ENCODE assay signal across 26 cellular contexts in genomic region chr14:78445275-78445674, GRCh38.
"Had no signal": no experiment of that assay in that cellular context is flagged by ENCODE, and none has a peak within 500 bp of the region (broad histone marks: within the 10 kb centered on the region; RNA-seq: fewer than 3 reads in every experiment).

No MANE protein-coding gene starts in this region.

- H3K27ac ChIP-seq: ascending aorta, breast epithelium, cardiac muscle cell, colonic mucosa, epithelial cell of prostate had no signal

- DNase-seq: activated CD4-positive, alpha-beta memory T cell treated with anti-CD3 and anti-CD28 coated beads, Interleukin-2, amount 10 ng/mL, durations not matched to agents 7 days and 5 days; activated CD4-positive, alpha-beta T cell treated with anti-CD3 and anti-CD28 coated beads for 1 hour; activated CD4-positive, alpha-beta T cell treated with anti-CD3 and anti-CD28 coated beads for 4 hours; activated CD4-positive, alpha-beta T cell treated with anti-CD3 and anti-CD28 coated beads, Interleukin-2, amount 10 ng/mL, durations not matched to agents 7 days and 5 days; activated CD4-positive, alpha-beta T cell treated with anti-CD3 and anti-CD28 coated beads, Interleukin-2, amount 50 U/mL, for 4 hours; activated CD8-positive, alpha-beta memory T cell treated with anti-CD3 and anti-CD28 coated beads, Interleukin-2, amount 50 U/mL, for 48 hours; activated gamma-delta T cell; activated naive CD4-positive, alpha-beta T cell; activated naive CD4-positive, alpha-beta T cell treated with anti-CD3 and anti-CD28 coated beads, Interleukin-2, amount 10 ng/mL, durations not matched to agents 7 days and 5 days; activated naive CD8-positive, alpha-beta T cell treated with anti-CD3 and anti-CD28 coated beads, Interleukin-2, amount 10 ng/mL, durations not matched to agents 7 days and 5 days; activated T-cell treated with anti-CD3 and anti-CD28 coated beads for 4 hours; activated T-cell treated with anti-CD3 and anti-CD28 coated beads, Interleukin-2, amount 50 U/mL, for 24 hours; activated T-cell treated with anti-CD3 and anti-CD28 coated beads, Interleukin-2, amount 50 U/mL, for 72 hours; central memory CD4-positive, alpha-beta T cell; cerebellar nuclear complex; colonic mucosa; effector CD8-positive, alpha-beta T cell; foreskin fibroblast; head of caudate nucleus had no signal

- ATAC-seq: activated naive CD4-positive, alpha-beta T cell treated with anti-CD3 and anti-CD28 coated beads, Interleukin-2, amount 50 U/mL, for 72 hours; activated T-cell treated with anti-CD3 and anti-CD28 coated beads, Interleukin-2, amount 50 U/mL, for 72 hours; esophagus mucosa; WTC11 had no signal

- H3K9me3 ChIP-seq: ascending aorta, breast epithelium, colonic mucosa had no signal

- H3K4me3 ChIP-seq: ascending aorta, breast epithelium, cardiac muscle cell, colonic mucosa had no signal

- H3K4me1 ChIP-seq: ascending aorta, breast epithelium, colonic mucosa had no signal

- H3K36me3 ChIP-seq: ascending aorta, breast epithelium, cardiac muscle cell, colonic mucosa had no signal

- H3K27me3 ChIP-seq: ascending aorta, breast epithelium, cardiac muscle cell, colonic mucosa had no signal
